In genomic region chr3:129535075-129535474, GRCh38 we compare ENCODE assay signal across 2 cellular contexts.
TF ChIP-seq lines count a peak whose summit lies in the region.

No MANE protein-coding gene starts in this region.

TF ChIP-seq in IMR-90, 13 proteins besides CTCF, POLR2A, EP300 and RAD21:
- no peak for TF ChIP-seq MAZ (IDR thresholded peaks at IDR 0.05; ENCODE audit: borderline replicate concordance, low read depth, low read length)
- TF ChIP-seq CEBPB (IDR thresholded peaks at IDR 0.05; ENCODE audit: low read depth, low read length) = 0 out of 2 replicates have a peak, but pooled peaks have one; percentile 9

TF ChIP-seq in HepG2, 621 proteins besides CTCF, POLR2A, EP300 and RAD21 (continues in another document):
- TF ChIP-seq NR1H2 (CRISPR knock-in tag; IDR thresholded peaks at IDR 0.05; ENCODE audit: borderline replicate concordance, low read depth) (no peak), ATAD3A (CRISPR knock-in tag; IDR thresholded peaks at IDR 0.05) (no peak), ZNF564 (CRISPR knock-in tag; IDR thresholded peaks at IDR 0.05) (no peak), ZNF484 (CRISPR knock-in tag; IDR thresholded peaks at IDR 0.05; ENCODE audit: borderline replicate concordance, low read depth) (no peak), KLF6 (CRISPR knock-in tag; IDR thresholded peaks at IDR 0.05) (no peak), PHF21A (CRISPR knock-in tag; IDR thresholded peaks at IDR 0.05) (peak; percentile 19; the same call in 1 of the 2 replicates), ZNF512 (CRISPR knock-in tag; IDR thresholded peaks at IDR 0.05) (no peak), ZNF720 (CRISPR knock-in tag; IDR thresholded peaks at IDR 0.05) (no peak), POLR2G (IDR thresholded peaks at IDR 0.05; ENCODE audit: low read depth, low read length) (no peak), ZIK1 (CRISPR knock-in tag; IDR thresholded peaks at IDR 0.05; ENCODE audit: borderline replicate concordance, low read depth) (no peak), TRAFD1 (CRISPR knock-in tag; IDR thresholded peaks at IDR 0.05; ENCODE audit: borderline replicate concordance) (no peak), TEAD3 (CRISPR knock-in tag; optimal IDR thresholded peaks at IDR 0.05; ENCODE audit: borderline replicate concordance) (peak; percentile 50), TCF7L2 (IDR thresholded peaks at IDR 0.05; ENCODE audit: low read depth, low read length) (no peak), GATAD2A (CRISPR knock-in tag; IDR thresholded peaks at IDR 0.05) (peak; percentile 70), TFDP2 (CRISPR knock-in tag; IDR thresholded peaks at IDR 0.05) (no peak), GLMP (CRISPR knock-in tag; IDR thresholded peaks at IDR 0.05; ENCODE audit: borderline replicate concordance) (no peak), RFX5 (IDR thresholded peaks at IDR 0.05; ENCODE audit: low read depth, low read length) (no peak), PAXIP1 (CRISPR knock-in tag; conservative IDR thresholded peaks at IDR 0.05) (peak; percentile 60; the same call in 1 of the 2 replicates), ZNF558 (CRISPR knock-in tag; IDR thresholded peaks at IDR 0.05; ENCODE audit: borderline replicate concordance) (no peak), FOXJ3 (CRISPR knock-in tag; IDR thresholded peaks at IDR 0.05; ENCODE audit: borderline replicate concordance) (no peak), ZBTB21 (CRISPR knock-in tag; IDR thresholded peaks at IDR 0.05) (no peak), HNRNPH1 (optimal IDR thresholded peaks at IDR 0.05; ENCODE audit: low read depth, low read length) (no peak), ZKSCAN1 (IDR thresholded peaks at IDR 0.05; ENCODE audit: low read length) (no peak), RELA (CRISPR knock-in tag; IDR thresholded peaks at IDR 0.05) (no peak), SP140L (CRISPR knock-in tag; IDR thresholded peaks at IDR 0.05; ENCODE audit: borderline replicate concordance) (no peak), GABPB1 (CRISPR knock-in tag; IDR thresholded peaks at IDR 0.05) (0 out of 2 replicates have a peak, but pooled peaks have one; percentile 4), XRCC5 (optimal IDR thresholded peaks at IDR 0.05; ENCODE audit: low read length) (no peak), BCL6 (CRISPR knock-in tag; IDR thresholded peaks at IDR 0.05) (no peak), TOPORS (CRISPR knock-in tag; IDR thresholded peaks at IDR 0.05) (no peak), TSC22D2 (CRISPR knock-in tag; IDR thresholded peaks at IDR 0.05; ENCODE audit: borderline replicate concordance) (0 out of 2 replicates have a peak, but pooled peaks have one; percentile 15), GRHL1 (CRISPR knock-in tag; conservative IDR thresholded peaks at IDR 0.05) (no peak), MTERF4 (CRISPR knock-in tag; IDR thresholded peaks at IDR 0.05) (no peak), HNF4A (CRISPR knock-in tag; IDR thresholded peaks at IDR 0.05) (peak; percentile 77), KMT2B (CRISPR knock-in tag; IDR thresholded peaks at IDR 0.05) (no peak), REL (CRISPR knock-in tag; conservative IDR thresholded peaks at IDR 0.05) (no peak), ISX (CRISPR knock-in tag; conservative IDR thresholded peaks at IDR 0.05) (no peak), ZNF703 (CRISPR knock-in tag; IDR thresholded peaks at IDR 0.05; ENCODE audit: borderline replicate concordance) (no peak), CEBPZ (IDR thresholded peaks at IDR 0.05; ENCODE audit: low read length) (no peak), PAX8 (CRISPR knock-in tag; IDR thresholded peaks at IDR 0.05; ENCODE audit: borderline replicate concordance) (no peak), ZNF670 (CRISPR knock-in tag; IDR thresholded peaks at IDR 0.05; ENCODE audit: borderline replicate concordance) (no peak), ZFP37 (CRISPR knock-in tag; IDR thresholded peaks at IDR 0.05; ENCODE audit: borderline replicate concordance) (no peak; the same call in 1 of the 2 replicates), SIX4 (CRISPR knock-in tag; IDR thresholded peaks at IDR 0.05) (no peak), ELF4 (CRISPR knock-in tag; IDR thresholded peaks at IDR 0.05; ENCODE audit: borderline replicate concordance) (no peak), TGIF2 (CRISPR knock-in tag; IDR thresholded peaks at IDR 0.05) (no peak), ZBTB33 (CRISPR knock-in tag; IDR thresholded peaks at IDR 0.05) (no peak), KAT7 (CRISPR knock-in tag; IDR thresholded peaks at IDR 0.05; ENCODE audit: borderline replicate concordance) (peak; percentile 8; the same call in 1 of the 2 replicates), PHF8 (CRISPR knock-in tag; IDR thresholded peaks at IDR 0.05) (no peak), ZBTB7B (CRISPR knock-in tag; IDR thresholded peaks at IDR 0.05) (peak; percentile 52; the same call in 1 of the 2 replicates), GABPA (IDR thresholded peaks at IDR 0.05; ENCODE audit: low read depth, low read length) (no peak), GABPA (CRISPR knock-in tag; IDR thresholded peaks at IDR 0.05; ENCODE audit: low read depth) (no peak), HDAC6 (IDR thresholded peaks at IDR 0.05; ENCODE audit: low read depth, low read length) (no peak), SALL2 (CRISPR knock-in tag; IDR thresholded peaks at IDR 0.05) (no peak), ZSCAN21 (CRISPR knock-in tag; IDR thresholded peaks at IDR 0.05; ENCODE audit: borderline replicate concordance) (no peak)
